ENCODE assay signal across 1 cellular context in genomic region chr6:34791842-34792604, GRCh38.
TF ChIP-seq lines count a peak whose summit lies in the region.

Gene BLTP3A (plus strand): TSS chr6:34792083. CDS start chr6:34792251, 168 bp downstream.

TF ChIP-seq in HepG2, 621 proteins besides CTCF, POLR2A, EP300 and RAD21 (continued from another document and continues in another):
- 0 out of 2 replicates have a peak, but pooled peaks have one; percentile 11 for TF ChIP-seq JUN (CRISPR knock-in tag; IDR thresholded peaks at IDR 0.05)
- no peak for TF ChIP-seq AFF4 (CRISPR knock-in tag; IDR thresholded peaks at IDR 0.05)
- TF ChIP-seq TCF7 (IDR thresholded peaks at IDR 0.05; ENCODE audit: low read depth) = no peak
- TF ChIP-seq SMAD9 (CRISPR knock-in tag; IDR thresholded peaks at IDR 0.05) = no peak
- no peak for TF ChIP-seq RBM22 (optimal IDR thresholded peaks at IDR 0.05; ENCODE audit: low read length)
- peak; percentile 74 for TF ChIP-seq ZNF709 (CRISPR knock-in tag; IDR thresholded peaks at IDR 0.05)
- peak; percentile 19; the same call in 1 of the 2 replicates for TF ChIP-seq ZHX2 (IDR thresholded peaks at IDR 0.05; ENCODE audit: low read depth)
- no peak; the same call in 1 of the 2 replicates for TF ChIP-seq ZHX2 (CRISPR knock-in tag; IDR thresholded peaks at IDR 0.05; ENCODE audit: borderline replicate concordance)
- TF ChIP-seq HBP1 (CRISPR knock-in tag; IDR thresholded peaks at IDR 0.05; ENCODE audit: low read depth) = no peak
- TF ChIP-seq MED8 (CRISPR knock-in tag; IDR thresholded peaks at IDR 0.05; ENCODE audit: insufficient replicate concordance) = peak; percentile 46
- no peak for TF ChIP-seq THAP7 (CRISPR knock-in tag; IDR thresholded peaks at IDR 0.05)
- peak; percentile 89 for TF ChIP-seq POLR2G (IDR thresholded peaks at IDR 0.05; ENCODE audit: low read depth, low read length)
- TF ChIP-seq HMGXB4 (CRISPR knock-in tag; IDR thresholded peaks at IDR 0.05; ENCODE audit: borderline replicate concordance in 1 of 2, low read depth in 1 of 2) = peak in 1 of 2 experiments; percentile 9; a peak in 3 of 4 replicates
- 0 out of 2 replicates have a peak, but pooled peaks have one; percentile 3 for TF ChIP-seq ZNF816 (CRISPR knock-in tag; IDR thresholded peaks at IDR 0.05; ENCODE audit: borderline replicate concordance)
- 0 out of 2 replicates have a peak, but pooled peaks have one; percentile 44 for TF ChIP-seq RXRB (CRISPR knock-in tag; IDR thresholded peaks at IDR 0.05; ENCODE audit: borderline replicate concordance)
- TF ChIP-seq RFX5 (IDR thresholded peaks at IDR 0.05; ENCODE audit: low read depth, low read length) = no peak
- TF ChIP-seq ZSCAN29 (CRISPR knock-in tag; conservative IDR thresholded peaks at IDR 0.05) = no peak
- TF ChIP-seq ZNF687 (CRISPR knock-in tag; IDR thresholded peaks at IDR 0.05) = peak; percentile 77
- TF ChIP-seq ZEB1 (IDR thresholded peaks at IDR 0.05; ENCODE audit: insufficient replicate concordance, low read depth) = peak; percentile 8
- 0 out of 2 replicates have a peak, but pooled peaks have one; percentile 59 for TF ChIP-seq ZBTB39 (CRISPR knock-in tag; IDR thresholded peaks at IDR 0.05)
- no peak for TF ChIP-seq POLR2AphosphoS2 (IDR thresholded peaks at IDR 0.05; ENCODE audit: low read depth, low read length)
- TF ChIP-seq ARID3A (IDR thresholded peaks at IDR 0.05; ENCODE audit: low read depth, low read length) = 0 out of 2 replicates have a peak, but pooled peaks have one; percentile 44
- no peak for TF ChIP-seq ZNF576 (CRISPR knock-in tag; IDR thresholded peaks at IDR 0.05)
- no peak for TF ChIP-seq ZFP36L2 (CRISPR knock-in tag; IDR thresholded peaks at IDR 0.05)
- TF ChIP-seq ZNF616 (CRISPR knock-in tag; IDR thresholded peaks at IDR 0.05; ENCODE audit: low read depth) = peak; percentile 77; the same call in 1 of the 2 replicates
- peak; percentile 79 for TF ChIP-seq ASH2L (IDR thresholded peaks at IDR 0.05; ENCODE audit: insufficient read length, low read depth, low read length)
- TF ChIP-seq KDM3A (CRISPR knock-in tag; IDR thresholded peaks at IDR 0.05; ENCODE audit: low read depth) = no peak; the same call in 1 of the 2 replicates
